7 cellular contexts compared by ENCODE assay signal in genomic region chr14:39017096-39018016, GRCh38.
DNase-seq lines count a peak whose midpoint lies in the region; ATAC-seq, FAIRE-seq and TF ChIP-seq lines count a peak whose summit lies in the region.
"Not testable (repeated sequence)": the region's sequence is repeated elsewhere in the genome, so short reads cannot be mapped to it uniquely, and the experiment has no call there.

No MANE protein-coding gene starts in this region.

- not testable (repeated sequence) for H3K4ac ChIP-seq in neuronal stem cell (ENCODE audit: low read length)

- not testable (repeated sequence) for H3K27me3 Mint-ChIP-seq in WTC11 (ENCODE audit: low read depth)

- H3K9me3 ChIP-seq in HepG2 (ENCODE audit: low read length); neuronal stem cell (replicated peaks in 1 of 2; ENCODE audit: control insufficient read depth in 2 of 2, insufficient read depth in 1 of 2, low read depth in 1 of 2, low read length in 2 of 2): not testable (repeated sequence)

- in situ Hi-C loops in GM13977 (cut with MboI; ENCODE audit: low pct_unique_long_range_greater_than_20kb, low sequenced_read_pairs, unreplicated experiment) = loop anchor here (25.0 kb wide), 1 partner anchor 305 kb away; no protein-coding TSS in a partner anchor
- in situ Hi-C loops in HepG2 (cut with HindIII; ENCODE audit: extremely low pct_ligation_motif_present, low pct_unique_long_range_greater_than_20kb) = loop anchor here (5.0 to 25.0 kb wide), 2 partner anchors 150 to 1105 kb away; no protein-coding TSS in a partner anchor

- not testable (repeated sequence) for H3K27ac ChIP-seq in foreskin keratinocyte; HepG2 (ENCODE audit: extremely low read length, insufficient read depth, low read length); neuronal stem cell (replicated peaks; ENCODE audit: low read length)

- not testable (repeated sequence) for H3K9me3 Mint-ChIP-seq in WTC11

- H4K91ac ChIP-seq in neuronal stem cell (ENCODE audit: low read depth, low read length, poor library complexity) = not testable (repeated sequence)

- not testable (repeated sequence) for DNase-seq in GM13977 (ENCODE audit: low spot score); foreskin keratinocyte; HepG2 (ENCODE audit: low spot score); neuronal stem cell (ENCODE audit: low spot score)
- DNase-seq in NCI-H1436 (lab: John Stamatoyannopoulos, UW) = peak; percentile 25
- peak; percentile 65 for DNase-seq in NCI-H748 (lab: John Stamatoyannopoulos, UW; ENCODE audit: unreplicated experiment)
- DNase-seq in WTC11 (ENCODE audit: low spot score) = peak; percentile 72

- TF ChIP-seq RAD21 in HepG2 (CRISPR knock-in tag; IDR thresholded peaks at IDR 0.05) = 0 out of 2 replicates have a peak, but pooled peaks have one; percentile 63

- not testable (repeated sequence) for H3K4me1 ChIP-seq in foreskin keratinocyte; neuronal stem cell (ENCODE audit: control insufficient read depth in 2 of 2, insufficient read depth in 1 of 2, low read depth in 1 of 2, low read length in 2 of 2)
- peaks cover 34% of the 10 kb centered on the region for H3K4me1 ChIP-seq in HepG2 (ENCODE audit: insufficient read depth, low read length)

- not testable (repeated sequence) for TF ChIP-seq EP300 in HepG2 (IDR thresholded peaks at IDR 0.05; ENCODE audit: low read depth in 2 of 2, low read length in 2 of 2); HepG2 (CRISPR knock-in tag; IDR thresholded peaks at IDR 0.05; ENCODE audit: borderline replicate concordance)

- H3K4me3 Mint-ChIP-seq in WTC11 = peak overlapping the region; percentile 90

- 0 out of 2 replicates have a peak overlapping the region, but pooled peaks have one; percentile 20 for H3K27ac Mint-ChIP-seq in WTC11

- intact Hi-C loops in HepG2 (cut with micrococcal nuclease; ENCODE audit: unreplicated experiment) = loop anchor here (1.0 to 10.0 kb wide), 4 partner anchors 8 to 1115 kb away; no protein-coding TSS in a partner anchor

- peaks cover 20% of the 10 kb centered on the region for H3K4me1 Mint-ChIP-seq in WTC11

- not testable (repeated sequence) for H3K36me3 ChIP-seq in HepG2 (replicated peaks in 1 of 2; ENCODE audit: control insufficient read depth in 1 of 2, insufficient read depth in 2 of 2, low read length in 2 of 2); neuronal stem cell (replicated peaks in 1 of 2; ENCODE audit: control insufficient read depth in 2 of 2, insufficient read depth in 2 of 2, low read length in 2 of 2)

- H2BK120ac ChIP-seq in neuronal stem cell (ENCODE audit: low read depth, low read length) = not testable (repeated sequence)

- H3K23ac ChIP-seq in neuronal stem cell (ENCODE audit: low read depth, low read length, poor library complexity) = not testable (repeated sequence)

- BruUV-seq in HepG2 (replicated peaks; lab: Mats Ljungman, UMichigan) = not testable (repeated sequence)

- H3K4me2 ChIP-seq in HepG2 (ENCODE audit: low read depth, low read length) (peak overlapping the region; percentile 80), neuronal stem cell (ENCODE audit: insufficient read depth, low read length, poor library complexity, severe bottlenecking) (peak overlapping the region; percentile 23)

- not testable (repeated sequence) for FAIRE-seq in HepG2 (lab: Jason Lieb, UNC)

- H4K20me1 ChIP-seq in HepG2 (ENCODE audit: insufficient read depth, low read length) = not testable (repeated sequence)

- H3K4me3 ChIP-seq in HepG2 (replicated peaks in 1 of 3; ENCODE audit: insufficient read depth in 1 of 3, low read depth in 2 of 3, low read length in 3 of 3) (peak overlapping the region; percentile 16 to 62 (median 20); a peak in 5 of 6 replicates), neuronal stem cell (ENCODE audit: low read length in 2 of 2) (peak overlapping the region in 1 of 2 donors; percentile 54)

- H2AFZ ChIP-seq in HepG2 (ENCODE audit: low read length); neuronal stem cell (ENCODE audit: low read length): not testable (repeated sequence)

- POLR2A ChIA-PET in WTC11 (lab: Charles Lee) = interaction anchor here (1.0 kb wide), 1 partner anchor 96 kb away, joined by 3 read pairs; no protein-coding TSS in a partner anchor
- POLR2A ChIA-PET in HepG2 (lab: Yijun Ruan, JAX) = interaction anchor here (0.9 to 4.9 kb wide), 10 partner anchors 8 to 415 kb away, joined by 3 to 59 read pairs (median 6); partner anchors contain the start of genes FBXO33, SEC23A and TRAPPC6B

- H3K79me1 ChIP-seq in neuronal stem cell (ENCODE audit: low read depth, low read length) = not testable (repeated sequence)

- 36% methylated on average over 33 of the region's 33 CpGs for WGBS in HepG2 (ENCODE audit: low lambda C conversion rate)
- no CpG with 5 or more reads among the region's 33 CpGs for WGBS in neuronal stem cell (ENCODE audit: extremely low coverage in 2 of 2, insufficient read length in 2 of 2, insufficient replicate concordance in 1 of 2), 2 donors

- not testable (repeated sequence) for H2BK12ac ChIP-seq in neuronal stem cell (ENCODE audit: low read length)

- TF ChIP-seq POLR2A in HepG2 (IDR thresholded peaks at IDR 0.05; ENCODE audit: insufficient read depth in 1 of 2, low read depth in 2 of 2, low read length in 2 of 2) = not testable (repeated sequence)

- H3K9ac ChIP-seq in HepG2 (ENCODE audit: insufficient read depth, low read depth, low read length) = peak overlapping the region; percentile 45; the same call in 1 of the 2 replicates
- H3K9ac ChIP-seq in neuronal stem cell (ENCODE audit: low read depth, low read length, poor library complexity) = not testable (repeated sequence)

- H3K36me3 Mint-ChIP-seq in WTC11 = not testable (repeated sequence)

- H3K79me2 ChIP-seq in HepG2 (ENCODE audit: insufficient read depth, low read length) = not testable (repeated sequence)

- not testable (repeated sequence) for H2AK5ac ChIP-seq in neuronal stem cell (ENCODE audit: low read depth, low read length)

- peak; percentile 3 for TF ChIP-seq CTCF in GM13977 (IDR thresholded peaks at IDR 0.05; ENCODE audit: extremely low read depth, insufficient read depth, missing control alignments)
- TF ChIP-seq CTCF in WTC11 (IDR thresholded peaks at IDR 0.05) = not testable (repeated sequence)
- TF ChIP-seq CTCF in foreskin keratinocyte (conservative IDR thresholded peaks at IDR 0.05) = peak; percentile 20
- peak; percentile 80 for TF ChIP-seq CTCF in HepG2 (CRISPR knock-in tag; IDR thresholded peaks at IDR 0.05)

- H2BK5ac ChIP-seq in neuronal stem cell (ENCODE audit: low read length) = not testable (repeated sequence)

- H3K14ac ChIP-seq in neuronal stem cell (ENCODE audit: low read length) = not testable (repeated sequence)

- not testable (repeated sequence) for H4K8ac ChIP-seq in neuronal stem cell (ENCODE audit: low read depth, low read length)

- H3K18ac ChIP-seq in neuronal stem cell (ENCODE audit: low read length) = not testable (repeated sequence)

- H3K27me3 ChIP-seq in foreskin keratinocyte; HepG2 (ENCODE audit: control insufficient read depth in 1 of 2, insufficient read depth in 2 of 2, low read length in 2 of 2); neuronal stem cell (ENCODE audit: control insufficient read depth in 3 of 3, insufficient read depth in 3 of 3, low read depth in 1 of 3, low read length in 3 of 3): not testable (repeated sequence)

- CTCF ChIA-PET in WTC11 (lab: Charles Lee) = interaction anchor here (0.5 to 5.3 kb wide), 8 partner anchors 17 to 412 kb away, joined by 3 to 39 read pairs (median 4); no protein-coding TSS in a partner anchor
- CTCF ChIA-PET in HepG2 (lab: Yijun Ruan, JAX; ENCODE audit: low intra/inter-chr PET ratio, low total read pairs) = interaction anchor here (4.1 kb wide), 1 partner anchor 17 kb away, joined by 21 read pairs; no protein-coding TSS in a partner anchor

- H2BK15ac ChIP-seq in neuronal stem cell (ENCODE audit: low read length) = not testable (repeated sequence)

- ATAC-seq in WTC11 (peak; percentile 58), HepG2 (peak; percentile 31)
- not testable (repeated sequence) for ATAC-seq in foreskin keratinocyte

TF ChIP-seq in WTC11, 78 proteins besides CTCF, POLR2A, EP300 and RAD21 (continues in another document):
- TF ChIP-seq FOXP1 (CRISPR knock-in tag; IDR thresholded peaks at IDR 0.05; ENCODE audit: borderline replicate concordance) = peak; percentile 85; the same call in 1 of the 2 replicates

TF ChIP-seq in HepG2, 621 proteins besides CTCF, POLR2A, EP300 and RAD21 (continues in another document):
- not testable (repeated sequence) for TF ChIP-seq HNF1A (IDR thresholded peaks at IDR 0.05; ENCODE audit: low read depth)
- TF ChIP-seq HNF1A (CRISPR knock-in tag; IDR thresholded peaks at IDR 0.05; ENCODE audit: borderline replicate concordance) = peak; percentile 43; the same call in 1 of the 2 replicates
- TF ChIP-seq KMT2A (CRISPR knock-in tag; IDR thresholded peaks at IDR 0.05) = peak; percentile 51; the same call in 1 of the 2 replicates
